ENCODE assay signal across 10 cellular contexts in the genomic region with DNA sequence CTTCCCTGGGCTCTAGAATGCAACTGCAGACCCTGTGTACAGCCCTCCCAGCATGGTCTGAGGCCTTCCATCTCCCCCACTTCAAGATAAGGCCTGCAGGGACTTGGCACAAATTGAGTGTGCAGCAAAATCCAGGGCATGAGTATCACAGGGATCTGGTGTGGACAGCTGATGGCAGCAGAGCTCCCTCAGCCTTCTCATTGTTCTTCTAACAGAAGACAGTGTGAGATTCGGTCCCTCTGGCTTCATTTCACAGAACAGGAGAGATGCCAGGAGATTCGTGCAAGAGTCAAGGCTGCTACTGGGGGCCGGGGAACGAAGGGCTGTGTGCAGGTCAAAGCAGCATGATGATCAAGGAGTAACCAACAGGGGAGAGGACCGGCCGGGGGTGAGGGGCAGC.
DNase-seq lines count a peak whose midpoint lies in the region; ATAC-seq, FAIRE-seq and TF ChIP-seq lines count a peak whose summit lies in the region.
"Had no signal": no experiment of that assay in that cellular context is flagged by ENCODE, and none has a peak within 500 bp of the region (broad histone marks: within the 10 kb centered on the region; RNA-seq: fewer than 3 reads in every experiment).

No MANE protein-coding gene starts in this region.

- peak; percentile 55 for TF ChIP-seq CTCF in cardiac muscle cell (IDR thresholded peaks at IDR 0.05; ENCODE audit: low read depth, low read length)

- peaks cover 19% of the 10 kb centered on the region for H3K36me3 Mint-ChIP-seq in activated T-cell treated with anti-CD3 and anti-CD28 coated beads, Interleukin-2, amount 50 U/mL, for 4 hours (ENCODE audit: insufficient read depth)

- H3K9me3 ChIP-seq in cardiac muscle cell (ENCODE audit: low read depth) = no peaks in the 10 kb centered on the region

- DNase-seq in activated effector memory CD4-positive, alpha-beta T cell treated with anti-CD3 and anti-CD28 coated beads, Interleukin-2, amount 50 U/mL, for 16 hours = peak; percentile 59
- DNase-seq in activated effector memory CD4-positive, alpha-beta T cell treated with Interleukin-2 at 50 U/mL for 16 hours = no peak
- peak; percentile 23 for DNase-seq in UCSD-AML1 (lab: John Stamatoyannopoulos, UW; ENCODE audit: unreplicated experiment)
- peak; percentile 61 to 68 for DNase-seq in cardiac muscle cell (ENCODE audit: low read depth in 1 of 2, low spot score in 1 of 2)
- peak; percentile 71 for DNase-seq in superior temporal gyrus (ENCODE audit: extremely low spot score)
- no peak for DNase-seq in GM12891 (ENCODE audit: insufficient read length, low spot score)
- DNase-seq in activated T-cell treated with anti-CD3 and anti-CD28 coated beads, Interleukin-2, amount 50 U/mL, for 4 hours = no peak
- DNase-seq: Calu3 had no signal

- peaks cover 3% of the 10 kb centered on the region for H3K4me1 ChIP-seq in cardiac muscle cell (ENCODE audit: low read depth)

- no peaks in the 10 kb centered on the region for H3K9me3 Mint-ChIP-seq in activated T-cell treated with anti-CD3 and anti-CD28 coated beads, Interleukin-2, amount 50 U/mL, for 4 hours
- H3K9me3 Mint-ChIP-seq: activated T-helper 17 cell treated with anti-CD3 and anti-CD28 coated beads, Interleukin-2, amount 50 U/mL, for 72 hours had no signal

- peaks cover 3% of the 10 kb centered on the region for H3K4me1 Mint-ChIP-seq in activated T-cell treated with anti-CD3 and anti-CD28 coated beads, Interleukin-2, amount 50 U/mL, for 4 hours (ENCODE audit: low read depth)
- H3K4me1 Mint-ChIP-seq: activated T-helper 17 cell treated with anti-CD3 and anti-CD28 coated beads, Interleukin-2, amount 50 U/mL, for 72 hours had no signal

- H3K4me3 ChIP-seq in cardiac muscle cell = no peak overlapping the region

- H3K27me3 Mint-ChIP-seq in activated T-cell treated with anti-CD3 and anti-CD28 coated beads, Interleukin-2, amount 50 U/mL, for 4 hours (ENCODE audit: low read depth) = no peaks in the 10 kb centered on the region
- H3K27me3 Mint-ChIP-seq: activated T-helper 17 cell treated with anti-CD3 and anti-CD28 coated beads, Interleukin-2, amount 50 U/mL, for 72 hours had no signal

- H3K36me3 ChIP-seq in cardiac muscle cell = no peaks in the 10 kb centered on the region

- H3K27ac ChIP-seq in cardiac muscle cell = no peak overlapping the region

- no peak for TF ChIP-seq POLR2A in GM12891 (IDR thresholded peaks at IDR 0.05; ENCODE audit: low read depth, low read length)

- FAIRE-seq in GM12891 (lab: Jason Lieb, UNC) = no peak

- H3K27me3 ChIP-seq in cardiac muscle cell = no peaks in the 10 kb centered on the region

- H3K4me3 Mint-ChIP-seq in activated T-cell treated with anti-CD3 and anti-CD28 coated beads, Interleukin-2, amount 50 U/mL, for 4 hours = no peak overlapping the region

- no peak for ATAC-seq in GM18868 (IDR thresholded peaks at IDR 0.05; ENCODE audit: unreplicated experiment)
- ATAC-seq in activated T-cell treated with anti-CD3 and anti-CD28 coated beads, Interleukin-2, amount 50 U/mL, for 4 hours = no peak

TF ChIP-seq in GM12891, 5 proteins besides CTCF, POLR2A, EP300 and RAD21:
- TF ChIP-seq POLR2AphosphoS5 (IDR thresholded peaks at IDR 0.05; ENCODE audit: low read depth, low read length) (no peak), PAX5 (IDR thresholded peaks at IDR 0.05; ENCODE audit: insufficient read depth, low read length, severe bottlenecking) (no peak), SPI1 (IDR thresholded peaks at IDR 0.05; ENCODE audit: low read depth, low read length) (no peak), TAF1 (IDR thresholded peaks at IDR 0.05; ENCODE audit: low read depth, low read length) (no peak)

Comparison
In these comparisons a context has a peak if more than half of its experiments do, and no peak if none do; other contexts are left out.
1. DNase-seq: peak in activated effector memory CD4-positive, alpha-beta T cell treated with anti-CD3 and anti-CD28 coated beads, Interleukin-2, amount 50 U/mL, for 16 hours (single experiment), UCSD-AML1 (single experiment), cardiac muscle cell (2 of 2) and superior temporal gyrus (single experiment); none in activated effector memory CD4-positive, alpha-beta T cell treated with Interleukin-2 at 50 U/mL for 16 hours (single experiment), GM12891 (single experiment) and activated T-cell treated with anti-CD3 and anti-CD28 coated beads, Interleukin-2, amount 50 U/mL, for 4 hours (single experiment).